In the genomic region with DNA sequence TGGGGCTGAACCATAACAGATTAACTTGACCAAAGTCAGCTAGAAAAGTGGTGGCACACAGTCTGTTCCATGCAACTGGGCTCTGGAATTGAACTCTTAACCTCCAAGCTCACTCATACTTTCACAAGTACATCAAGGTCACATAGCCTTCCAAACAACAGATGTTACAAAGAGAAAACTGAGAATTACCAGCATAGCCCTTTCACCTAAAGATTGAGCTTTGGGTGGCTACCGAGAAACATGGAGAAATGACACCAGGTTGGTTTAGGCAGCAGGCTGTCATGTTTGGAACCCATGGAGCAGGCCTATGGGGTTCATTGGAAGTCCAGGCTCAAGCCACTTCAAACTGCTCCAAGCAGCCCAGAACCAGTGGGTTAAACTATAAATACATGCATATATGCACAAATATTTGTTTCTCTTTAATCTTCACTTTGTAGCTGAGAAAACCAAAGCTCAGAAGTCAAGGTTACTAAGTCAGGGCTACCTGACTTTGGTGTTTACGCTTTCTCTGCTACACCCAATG, we compare ENCODE assay signal across 1 cellular context.
TF ChIP-seq lines count a peak whose summit lies in the region.

No MANE protein-coding gene starts in this region.

TF ChIP-seq in HepG2, 621 proteins besides CTCF, POLR2A, EP300 and RAD21 (continued from another document and continues in another):
- TF ChIP-seq, protein P1, sequence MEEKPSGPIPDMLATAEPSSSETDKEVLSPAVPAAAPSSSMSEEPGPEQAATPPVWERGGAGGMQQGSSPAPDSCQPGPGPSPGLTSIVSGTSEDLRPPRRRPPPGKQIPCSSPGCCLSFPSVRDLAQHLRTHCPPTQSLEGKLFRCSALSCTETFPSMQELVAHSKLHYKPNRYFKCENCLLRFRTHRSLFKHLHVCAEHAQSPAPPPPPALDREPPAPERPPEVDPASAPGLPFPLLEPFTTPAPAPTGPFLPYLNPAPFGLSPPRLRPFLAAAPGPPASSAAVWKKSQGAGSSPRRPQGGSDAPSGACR (CRISPR knock-in tag; IDR thresholded peaks at IDR 0.05), result no peak; the same call in 1 of the 2 replicates
- TF ChIP-seq ZNF12 (CRISPR knock-in tag; IDR thresholded peaks at IDR 0.05) (no peak), ZNF704 (CRISPR knock-in tag; IDR thresholded peaks at IDR 0.05; ENCODE audit: borderline replicate concordance) (no peak), ZNF253 (CRISPR knock-in tag; IDR thresholded peaks at IDR 0.05; ENCODE audit: borderline replicate concordance) (no peak), MIER3 (CRISPR knock-in tag; IDR thresholded peaks at IDR 0.05; ENCODE audit: borderline replicate concordance) (no peak), ISL2 (CRISPR knock-in tag; IDR thresholded peaks at IDR 0.05) (peak; percentile 74), STAG1 (CRISPR knock-in tag; IDR thresholded peaks at IDR 0.05) (no peak), ZNF878 (CRISPR knock-in tag; IDR thresholded peaks at IDR 0.05) (no peak), TEAD2 (CRISPR knock-in tag; IDR thresholded peaks at IDR 0.05) (no peak), MAFG (CRISPR knock-in tag; IDR thresholded peaks at IDR 0.05) (no peak), MTERF4 (CRISPR knock-in tag; IDR thresholded peaks at IDR 0.05) (no peak), ARID2 (CRISPR knock-in tag; IDR thresholded peaks at IDR 0.05; ENCODE audit: borderline replicate concordance) (no peak), ZSCAN5A (CRISPR knock-in tag; IDR thresholded peaks at IDR 0.05; ENCODE audit: borderline replicate concordance) (no peak), CREM (IDR thresholded peaks at IDR 0.05) (no peak; the same call in 1 of the 2 replicates), CREM (CRISPR knock-in tag; IDR thresholded peaks at IDR 0.05) (no peak), PHF8 (CRISPR knock-in tag; IDR thresholded peaks at IDR 0.05) (no peak), KAT8 (CRISPR knock-in tag; IDR thresholded peaks at IDR 0.05) (no peak), FOXA1 (IDR thresholded peaks at IDR 0.05) (no peak), FOXA1 (CRISPR knock-in tag; IDR thresholded peaks at IDR 0.05) (peak; percentile 22; the same call in 1 of the 2 replicates), CC2D1A (CRISPR knock-in tag; IDR thresholded peaks at IDR 0.05) (no peak), ASH2L (IDR thresholded peaks at IDR 0.05; ENCODE audit: insufficient read length, low read depth, low read length) (peak; percentile 60), GATAD2A (CRISPR knock-in tag; IDR thresholded peaks at IDR 0.05) (peak; percentile 64), FIP1L1 (IDR thresholded peaks at IDR 0.05; ENCODE audit: borderline replicate concordance, insufficient read depth, low read depth, low read length) (no peak), ELF3 (CRISPR knock-in tag; IDR thresholded peaks at IDR 0.05) (peak; percentile 42; the same call in 1 of the 2 replicates), RAD51 (IDR thresholded peaks at IDR 0.05; ENCODE audit: borderline replicate concordance) (no peak), MAZ (IDR thresholded peaks at IDR 0.05; ENCODE audit: borderline replicate concordance, low read depth, low read length) (no peak), MAZ (CRISPR knock-in tag; IDR thresholded peaks at IDR 0.05; ENCODE audit: low read depth) (no peak), EEA1 (CRISPR knock-in tag; IDR thresholded peaks at IDR 0.05; ENCODE audit: borderline replicate concordance) (no peak), HNRNPL (IDR thresholded peaks at IDR 0.05; ENCODE audit: low read depth, low read length) (no peak), ZNF639 (CRISPR knock-in tag; conservative IDR thresholded peaks at IDR 0.05) (no peak), ZNF563 (CRISPR knock-in tag; IDR thresholded peaks at IDR 0.05) (no peak), ZMAT5 (CRISPR knock-in tag; IDR thresholded peaks at IDR 0.05; ENCODE audit: borderline replicate concordance, low read depth) (no peak), NR3C1 (CRISPR knock-in tag; IDR thresholded peaks at IDR 0.05) (no peak), ZNF776 (CRISPR knock-in tag; IDR thresholded peaks at IDR 0.05) (no peak), ZNF136 (CRISPR knock-in tag; IDR thresholded peaks at IDR 0.05; ENCODE audit: low read depth) (0 out of 2 replicates have a peak, but pooled peaks have one; percentile 40), MTA1 (CRISPR knock-in tag; IDR thresholded peaks at IDR 0.05; ENCODE audit: borderline replicate concordance) (no peak), MLXIP (CRISPR knock-in tag; IDR thresholded peaks at IDR 0.05; ENCODE audit: borderline replicate concordance) (no peak)
- TF ChIP-seq, protein P2, sequence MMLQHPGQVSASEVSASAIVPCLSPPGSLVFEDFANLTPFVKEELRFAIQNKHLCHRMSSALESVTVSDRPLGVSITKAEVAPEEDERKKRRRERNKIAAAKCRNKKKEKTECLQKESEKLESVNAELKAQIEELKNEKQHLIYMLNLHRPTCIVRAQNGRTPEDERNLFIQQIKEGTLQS (CRISPR knock-in tag; IDR thresholded peaks at IDR 0.05), result no peak
- TF ChIP-seq, protein P3, sequence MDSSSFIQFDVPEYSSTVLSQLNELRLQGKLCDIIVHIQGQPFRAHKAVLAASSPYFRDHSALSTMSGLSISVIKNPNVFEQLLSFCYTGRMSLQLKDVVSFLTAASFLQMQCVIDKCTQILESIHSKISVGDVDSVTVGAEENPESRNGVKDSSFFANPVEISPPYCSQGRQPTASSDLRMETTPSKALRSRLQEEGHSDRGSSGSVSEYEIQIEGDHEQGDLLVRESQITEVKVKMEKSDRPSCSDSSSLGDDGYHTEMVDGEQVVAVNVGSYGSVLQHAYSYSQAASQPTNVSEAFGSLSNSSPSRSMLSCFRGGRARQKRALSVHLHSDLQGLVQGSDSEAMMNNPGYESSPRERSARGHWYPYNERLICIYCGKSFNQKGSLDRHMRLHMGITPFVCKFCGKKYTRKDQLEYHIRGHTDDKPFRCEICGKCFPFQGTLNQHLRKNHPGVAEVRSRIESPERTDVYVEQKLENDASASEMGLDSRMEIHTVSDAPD (CRISPR knock-in tag; IDR thresholded peaks at IDR 0.05), result 0 out of 2 replicates have a peak, but pooled peaks have one; percentile 77
- TF ChIP-seq, protein P4, sequence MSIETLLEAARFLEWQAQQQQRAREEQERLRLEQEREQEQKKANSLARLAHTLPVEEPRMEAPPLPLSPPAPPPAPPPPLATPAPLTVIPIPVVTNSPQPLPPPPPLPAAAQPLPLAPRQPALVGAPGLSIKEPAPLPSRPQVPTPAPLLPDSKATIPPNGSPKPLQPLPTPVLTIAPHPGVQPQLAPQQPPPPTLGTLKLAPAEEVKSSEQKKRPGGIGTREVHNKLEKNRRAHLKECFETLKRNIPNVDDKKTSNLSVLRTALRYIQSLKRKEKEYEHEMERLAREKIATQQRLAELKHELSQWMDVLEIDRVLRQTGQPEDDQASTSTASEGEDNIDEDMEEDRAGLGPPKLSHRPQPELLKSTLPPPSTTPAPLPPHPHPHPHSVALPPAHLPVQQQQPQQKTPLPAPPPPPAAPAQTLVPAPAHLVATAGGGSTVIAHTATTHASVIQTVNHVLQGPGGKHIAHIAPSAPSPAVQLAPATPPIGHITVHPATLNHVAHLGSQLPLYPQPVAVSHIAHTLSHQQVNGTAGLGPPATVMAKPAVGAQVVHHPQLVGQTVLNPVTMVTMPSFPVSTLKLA (IDR thresholded peaks at IDR 0.05), result no peak
- TF ChIP-seq, protein P5, sequence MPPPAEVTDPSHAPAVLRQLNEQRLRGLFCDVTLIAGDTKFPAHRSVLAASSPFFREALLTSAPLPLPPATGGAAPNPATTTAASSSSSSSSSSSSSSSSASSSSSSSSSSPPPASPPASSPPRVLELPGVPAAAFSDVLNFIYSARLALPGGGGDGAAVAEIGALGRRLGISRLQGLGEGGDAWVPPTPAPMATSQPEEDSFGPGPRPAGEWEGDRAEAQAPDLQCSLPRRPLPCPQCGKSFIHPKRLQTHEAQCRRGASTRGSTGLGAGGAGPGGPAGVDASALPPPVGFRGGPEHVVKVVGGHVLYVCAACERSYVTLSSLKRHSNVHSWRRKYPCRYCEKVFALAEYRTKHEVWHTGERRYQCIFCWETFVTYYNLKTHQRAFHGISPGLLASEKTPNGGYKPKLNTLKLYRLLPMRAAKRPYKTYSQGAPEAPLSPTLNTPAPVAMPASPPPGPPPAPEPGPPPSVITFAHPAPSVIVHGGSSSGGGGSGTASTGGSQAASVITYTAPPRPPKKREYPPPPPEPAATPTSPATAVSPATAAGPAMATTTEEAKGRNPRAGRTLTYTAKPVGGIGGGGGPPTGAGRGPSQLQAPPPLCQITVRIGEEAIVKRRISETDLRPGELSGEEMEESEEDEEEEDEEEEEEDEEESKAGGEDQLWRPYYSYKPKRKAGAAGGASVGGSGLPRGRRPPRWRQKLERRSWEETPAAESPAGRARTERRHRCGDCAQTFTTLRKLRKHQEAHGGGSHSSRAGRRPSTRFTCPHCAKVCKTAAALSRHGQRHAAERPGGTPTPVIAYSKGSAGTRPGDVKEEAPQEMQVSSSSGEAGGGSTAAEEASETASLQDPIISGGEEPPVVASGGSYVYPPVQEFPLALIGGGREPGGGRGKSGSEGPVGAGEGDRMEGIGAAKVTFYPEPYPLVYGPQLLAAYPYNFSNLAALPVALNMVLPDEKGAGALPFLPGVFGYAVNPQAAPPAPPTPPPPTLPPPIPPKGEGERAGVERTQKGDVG (CRISPR knock-in tag; IDR thresholded peaks at IDR 0.05; ENCODE audit: borderline replicate concordance), result no peak
- TF ChIP-seq, protein P6, sequence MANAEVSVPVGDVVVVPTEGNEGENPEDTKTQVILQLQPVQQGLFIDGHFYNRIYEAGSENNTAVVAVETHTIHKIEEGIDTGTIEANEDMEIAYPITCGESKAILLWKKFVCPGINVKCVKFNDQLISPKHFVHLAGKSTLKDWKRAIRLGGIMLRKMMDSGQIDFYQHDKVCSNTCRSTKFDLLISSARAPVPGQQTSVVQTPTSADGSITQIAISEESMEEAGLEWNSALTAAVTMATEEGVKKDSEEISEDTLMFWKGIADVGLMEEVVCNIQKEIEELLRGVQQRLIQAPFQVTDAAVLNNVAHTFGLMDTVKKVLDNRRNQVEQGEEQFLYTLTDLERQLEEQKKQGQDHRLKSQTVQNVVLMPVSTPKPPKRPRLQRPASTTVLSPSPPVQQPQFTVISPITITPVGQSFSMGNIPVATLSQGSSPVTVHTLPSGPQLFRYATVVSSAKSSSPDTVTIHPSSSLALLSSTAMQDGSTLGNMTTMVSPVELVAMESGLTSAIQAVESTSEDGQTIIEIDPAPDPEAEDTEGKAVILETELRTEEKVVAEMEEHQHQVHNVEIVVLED (CRISPR knock-in tag; IDR thresholded peaks at IDR 0.05; ENCODE audit: borderline replicate concordance), result 0 out of 2 replicates have a peak, but pooled peaks have one; percentile 8
- TF ChIP-seq, protein P7, sequence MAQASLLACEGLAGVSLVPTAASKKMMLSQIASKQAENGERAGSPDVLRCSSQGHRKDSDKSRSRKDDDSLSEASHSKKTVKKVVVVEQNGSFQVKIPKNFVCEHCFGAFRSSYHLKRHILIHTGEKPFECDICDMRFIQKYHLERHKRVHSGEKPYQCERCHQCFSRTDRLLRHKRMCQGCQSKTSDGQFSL (CRISPR knock-in tag; IDR thresholded peaks at IDR 0.05), result no peak
